In genomic region chr1:70915258-70915657, GRCh38 we compare ENCODE assay signal across 19 cellular contexts.
"Had no signal": no experiment of that assay in that cellular context is flagged by ENCODE, and none has a peak within 500 bp of the region (broad histone marks: within the 10 kb centered on the region; RNA-seq: fewer than 3 reads in every experiment).

No MANE protein-coding gene starts in this region.

- DNase-seq: cortex of kidney; dorsolateral prefrontal cortex; effector CD8-positive, alpha-beta T cell; heart left ventricle; hippocampal formation; left colon; left ventricle myocardium superior; mesenchymal stem cell; naive B cell; posterior cingulate gyrus; stimulated activated CD4-positive, alpha-beta T cell treated with anti-CD3 and anti-CD28 coated beads, Interleukin-2, amount 100 ng/mL, for 24 hours; stimulated activated CD4-positive, alpha-beta T cell treated with anti-CD3 and anti-CD28 coated beads, Interleukin-4, amount 100 ng/mL, for 4 hours; stimulated activated naive B cell treated with anti-CD40 and anti-IgM and Interleukin-4, amounts not matched to agents 10 μg/mL and 1 μg/mL and 100 μg/mL, for 72 hours; stimulated activated naive CD8-positive, alpha-beta T cell treated with anti-CD3 and anti-CD28 coated beads, Interleukin-15, amount 100 ng/mL, for 72 hours; substantia nigra; transverse colon had no signal

- H3K9me3 Mint-ChIP-seq: stimulated activated naive CD8-positive, alpha-beta T cell treated with anti-CD3 and anti-CD28 coated beads, Interleukin-15, amount 100 ng/mL, for 72 hours had no signal

- H3K27ac ChIP-seq: dorsolateral prefrontal cortex, heart left ventricle, neutrophil, thoracic aorta, transverse colon had no signal

- H3K36me3 Mint-ChIP-seq: naive B cell; stimulated activated naive B cell treated with anti-CD40 and anti-IgM and Interleukin-4, amounts not matched to agents 10 μg/mL and 1 μg/mL and 100 μg/mL, for 72 hours had no signal

- H3K4me1 Mint-ChIP-seq: naive B cell; stimulated activated naive B cell treated with anti-CD40 and anti-IgM and Interleukin-4, amounts not matched to agents 10 μg/mL and 1 μg/mL and 100 μg/mL, for 72 hours; stimulated activated naive CD8-positive, alpha-beta T cell treated with anti-CD3 and anti-CD28 coated beads, Interleukin-15, amount 100 ng/mL, for 72 hours had no signal

- H3K4me1 ChIP-seq: transverse colon had no signal

- H3K27me3 ChIP-seq: dorsolateral prefrontal cortex, heart left ventricle, neutrophil, transverse colon had no signal

- H3K36me3 ChIP-seq: heart left ventricle, neutrophil, thoracic aorta, transverse colon had no signal

- H3K4me3 Mint-ChIP-seq: naive B cell; stimulated activated naive B cell treated with anti-CD40 and anti-IgM and Interleukin-4, amounts not matched to agents 10 μg/mL and 1 μg/mL and 100 μg/mL, for 72 hours; stimulated activated naive CD8-positive, alpha-beta T cell treated with anti-CD3 and anti-CD28 coated beads, Interleukin-15, amount 100 ng/mL, for 72 hours had no signal

- H3K27me3 Mint-ChIP-seq: naive B cell; stimulated activated naive B cell treated with anti-CD40 and anti-IgM and Interleukin-4, amounts not matched to agents 10 μg/mL and 1 μg/mL and 100 μg/mL, for 72 hours; stimulated activated naive CD8-positive, alpha-beta T cell treated with anti-CD3 and anti-CD28 coated beads, Interleukin-15, amount 100 ng/mL, for 72 hours had no signal

- H3K4me3 ChIP-seq: dorsolateral prefrontal cortex, heart left ventricle, lung, thoracic aorta, transverse colon had no signal

- H3K9me3 ChIP-seq: heart left ventricle, neutrophil, thoracic aorta, transverse colon had no signal

- H3K27ac Mint-ChIP-seq: naive B cell; stimulated activated naive B cell treated with anti-CD40 and anti-IgM and Interleukin-4, amounts not matched to agents 10 μg/mL and 1 μg/mL and 100 μg/mL, for 72 hours; stimulated activated naive CD8-positive, alpha-beta T cell treated with anti-CD3 and anti-CD28 coated beads, Interleukin-15, amount 100 ng/mL, for 72 hours had no signal
